Comparison of ENCODE assay signal across 9 cellular contexts in genomic region chr2:237859533-237860272, GRCh38. TPM values are rescaled to one million over a fixed set of nuclear protein-coding genes. Genes with fewer than 3 reads are reported as not detected.
DNase-seq lines count a peak whose midpoint lies in the region; ATAC-seq, FAIRE-seq and TF ChIP-seq lines count a peak whose summit lies in the region.
"Had no signal": no experiment of that assay in that cellular context is flagged by ENCODE, and none has a peak within 500 bp of the region (broad histone marks: within the 10 kb centered on the region; RNA-seq: fewer than 3 reads in every experiment).

Gene RAMP1, plus strand, starts transcription at chr2:237859623. Its CDS starts 53 bp downstream, at chr2:237859676.

- H3K9me3 ChIP-seq in BE2C (no peaks in the 10 kb centered on the region), body of pancreas (no peaks in the 10 kb centered on the region), small intestine (ENCODE audit: control insufficient read depth, low read depth) (no peaks in the 10 kb centered on the region)

- intact Hi-C loops in body of pancreas (cut with DNase I) = loop anchor here (5.0 kb wide), 1 partner anchor 403 kb away; no protein-coding TSS in a partner anchor

- peak within 1 kb of the TSS; percentile 90 for H3K4me3 ChIP-seq in BE2C (ENCODE audit: low read depth, low read length)
- peak within 1 kb of the TSS; percentile 28 to 58 for H3K4me3 ChIP-seq in body of pancreas
- H3K4me3 ChIP-seq in small intestine (ENCODE audit: low read depth in 1 of 2, low read length in 2 of 2) = peak within 1 kb of the TSS in 1 of 2 donors; percentile 70

- H3K4me1 ChIP-seq in BE2C (peaks cover 25% of the 10 kb centered on the region), body of pancreas (peaks cover 51% of the 10 kb centered on the region), small intestine (ENCODE audit: control insufficient read depth in 2 of 2, insufficient read depth in 1 of 2, low read depth in 1 of 2, low read length in 1 of 2) (peaks cover 7 to 8% of the 10 kb centered on the region in 2 donors)

- DNase-seq in BE2C (no peak), KG1 (lab: John Stamatoyannopoulos, UW) (peak; percentile 17), body of pancreas (peak; percentile 56 to 64 (median 58)), iPS-NIHi7 (ENCODE audit: extremely low spot score) (peak; percentile 30), small intestine (peak; percentile 37), GM12891 (ENCODE audit: insufficient read length, low spot score) (no peak), NCI-H187 treated with DMSO at 0.1 percent for 48 hours (lab: John Stamatoyannopoulos, UW) (no peak), kidney glomerular epithelial cell (lab: John Stamatoyannopoulos, UW) (no peak)

- FAIRE-seq in small intestine (lab: Jason Lieb, UNC) (no peak), GM12891 (lab: Jason Lieb, UNC) (no peak)

- H3K36me3 ChIP-seq in BE2C (0 out of 2 replicates have a peak, but pooled peaks cover 3% of the 10 kb centered on the region), body of pancreas (replicated peaks in 1 of 2; ENCODE audit: insufficient read depth in 1 of 2, low read depth in 2 of 2) (no peaks in the 10 kb centered on the region), small intestine (ENCODE audit: control insufficient read depth in 2 of 2, insufficient read depth in 2 of 2, low read length in 2 of 2) (no peaks in the 10 kb centered on the region)

- H3K27ac ChIP-seq in body of pancreas = peak within 1 kb of the TSS; percentile 55 to 96 (median 90)
- H3K27ac ChIP-seq in small intestine (ENCODE audit: low read depth in 1 of 2, low read length in 1 of 2) = peak within 1 kb of the TSS; percentile 67 to 81
- H3K27ac ChIP-seq: epithelial cell of prostate had no signal

- peak; percentile 25 for ATAC-seq in body of pancreas

- TF ChIP-seq CTCF in BE2C (IDR thresholded peaks at IDR 0.05; ENCODE audit: low read depth, low read length) (no peak), body of pancreas (IDR thresholded peaks at IDR 0.05) (no peak)

- H3K27me3 ChIP-seq in BE2C (peaks cover 2% of the 10 kb centered on the region; the same call in 1 of the 2 replicates), body of pancreas (no peaks in the 10 kb centered on the region), small intestine (ENCODE audit: control insufficient read depth in 2 of 2, insufficient read depth in 2 of 2, low read length in 2 of 2) (no peaks in the 10 kb centered on the region)

- WGBS in body of pancreas, 2 donors = 0 to 1% methylated on average over 13 to 60 of the region's 79 CpGs
- 2 to 4% (median 3%) methylated on average over 20 to 79 of the region's 79 CpGs for WGBS in small intestine, 3 donors

- TF ChIP-seq POLR2A in body of pancreas (IDR thresholded peaks at IDR 0.05) (peak; percentile 16 to 60 (median 54)), GM12891 (IDR thresholded peaks at IDR 0.05; ENCODE audit: low read depth, low read length) (no peak)

TF ChIP-seq in GM12891, 5 proteins besides CTCF, POLR2A, EP300 and RAD21:
- TF ChIP-seq POU2F2 (IDR thresholded peaks at IDR 0.05; ENCODE audit: low read depth, low read length) (no peak), POLR2AphosphoS5 (IDR thresholded peaks at IDR 0.05; ENCODE audit: low read depth, low read length) (no peak), TAF1 (IDR thresholded peaks at IDR 0.05; ENCODE audit: low read depth, low read length) (no peak), SPI1 (IDR thresholded peaks at IDR 0.05; ENCODE audit: low read depth, low read length) (no peak), PAX5 (IDR thresholded peaks at IDR 0.05; ENCODE audit: insufficient read depth, low read length, severe bottlenecking) (no peak)

RNA-seq across cellular contexts. Expression of gene RAMP1, which starts in this region (rescaled TPM):
- polyA plus RNA-seq in BE2C (2012; ENCODE audit: insufficient read depth, insufficient read length, low read depth) = 63.1 TPM
- 10 to 100 TPM; 74.2 to 85.4 TPM for total RNA-seq in body of pancreas
- 100 to 1,000 TPM in 1 of 3 donors, 10 to 100 TPM in 2; 61.6 to 155 (median 70.4) TPM for polyA plus RNA-seq in small intestine
- 0.14 TPM for polyA plus RNA-seq in GM12891 (2012; ENCODE audit: low read depth, missing spikeins)

Comparison
In these comparisons a context has a peak if more than half of its experiments do, and no peak if none do; other contexts are left out.
1. DNase-seq: peak in KG1 (single experiment), body of pancreas (4 of 4), iPS-NIHi7 (single experiment) and small intestine (single experiment); none in BE2C (single experiment), GM12891 (single experiment), NCI-H187 treated with DMSO at 0.1 percent for 48 hours (single experiment) and kidney glomerular epithelial cell (single experiment).